In genomic region chr11:67613960-67614715, GRCh38 we compare ENCODE assay signal across 8 cellular contexts. TPM values are rescaled to one million over a fixed set of nuclear protein-coding genes. Genes with fewer than 3 reads are reported as not detected.
DNase-seq lines count a peak whose midpoint lies in the region; ATAC-seq and TF ChIP-seq lines count a peak whose summit lies in the region.

No MANE protein-coding gene starts in this region.

- DNase-seq in NCI-H2196 (lab: John Stamatoyannopoulos, UW; ENCODE audit: unreplicated experiment) (peak; percentile 23), NCI-H2196 treated with DMSO at 0.1 percent for 48 hours (lab: John Stamatoyannopoulos, UW; ENCODE audit: unreplicated experiment) (no peak), NCI-H2227 treated with DMSO at 0.1 percent for 48 hours (lab: John Stamatoyannopoulos, UW) (peak; percentile 5), endothelial cell (ENCODE audit: low spot score) (peak; percentile 77), natural killer cell (peak; percentile 88)
- DNase-seq in activated CD8-positive, alpha-beta T cell treated with anti-CD3 and anti-CD28 coated beads for 36 hours, result peak; percentile 93
- peak; percentile 85 for DNase-seq in stimulated activated naive CD8-positive, alpha-beta T cell treated with anti-CD3 and anti-CD28 coated beads, Interleukin-15, Interleukin-2, amounts not matched to agents 100 U/mL and 50 U/mL, for 24 hours

- ATAC-seq in HG02763 (IDR thresholded peaks at IDR 0.05; ENCODE audit: unreplicated experiment) (peak; percentile 65), natural killer cell (peak; percentile 86 to 94 (median 90))
- ATAC-seq in activated CD8-positive, alpha-beta T cell treated with anti-CD3 and anti-CD28 coated beads for 36 hours, result peak; percentile 82
- peak; percentile 88 for ATAC-seq in stimulated activated naive CD8-positive, alpha-beta T cell treated with anti-CD3 and anti-CD28 coated beads, Interleukin-15, Interleukin-2, amounts not matched to agents 100 U/mL and 50 U/mL, for 24 hours

- POLR2A ChIA-PET in activated CD8-positive, alpha-beta T cell treated with anti-CD3 and anti-CD28 coated beads for 36 hours (lab: Charles Lee), result interaction anchor here (0.7 to 4.3 kb wide), 8 partner anchors 9 to 146 kb away, joined by 3 to 48 read pairs (median 4); partner anchors contain the start of genes GSTP1 and NUDT8

- intact Hi-C loops in activated CD8-positive, alpha-beta T cell treated with anti-CD3 and anti-CD28 coated beads for 36 hours (cut with micrococcal nuclease), result no loop called here
- intact Hi-C loops in natural killer cell (cut with micrococcal nuclease), result loop anchor here (2.0 to 10.0 kb wide), 3 partner anchors 15 to 109 kb away; partner anchors contain the start of genes CDK2AP2, GSTP1, NUDT8 and PITPNM1

- no peaks in the 10 kb centered on the region for H3K27me3 Mint-ChIP-seq in activated CD8-positive, alpha-beta T cell treated with anti-CD3 and anti-CD28 coated beads for 36 hours
- H3K27me3 Mint-ChIP-seq in endothelial cell (ENCODE audit: unreplicated experiment) (peaks cover 12% of the 10 kb centered on the region), natural killer cell (ENCODE audit: low read depth in 2 of 2) (no peaks in the 10 kb centered on the region)

- H3K27ac Mint-ChIP-seq in activated CD8-positive, alpha-beta T cell treated with anti-CD3 and anti-CD28 coated beads for 36 hours, result peak overlapping the region; percentile 99
- H3K27ac Mint-ChIP-seq in endothelial cell (ENCODE audit: unreplicated experiment) (no peak overlapping the region), natural killer cell (peak overlapping the region; percentile 96 to 99)

- H3K36me3 Mint-ChIP-seq in activated CD8-positive, alpha-beta T cell treated with anti-CD3 and anti-CD28 coated beads for 36 hours (ENCODE audit: low read depth), result peaks cover 17% of the 10 kb centered on the region
- H3K36me3 Mint-ChIP-seq in endothelial cell (ENCODE audit: low read depth, unreplicated experiment) (peaks cover 8% of the 10 kb centered on the region), natural killer cell (no peaks in the 10 kb centered on the region)

- peak overlapping the region; percentile 77 for H3K4me3 Mint-ChIP-seq in activated CD8-positive, alpha-beta T cell treated with anti-CD3 and anti-CD28 coated beads for 36 hours
- H3K4me3 Mint-ChIP-seq in endothelial cell (ENCODE audit: unreplicated experiment) (no peak overlapping the region), natural killer cell (peak overlapping the region; percentile 82)

- CTCF ChIA-PET in activated CD8-positive, alpha-beta T cell treated with anti-CD3 and anti-CD28 coated beads for 36 hours (lab: Charles Lee), result interaction anchor here (0.5 to 6.2 kb wide), 15 partner anchors 9 to 267 kb away, joined by 3 to 89 read pairs (median 4); partner anchors contain the start of genes ACY3, CLCF1, GSTP1 and NUDT8

- peaks cover 26% of the 10 kb centered on the region for H3K4me1 Mint-ChIP-seq in activated CD8-positive, alpha-beta T cell treated with anti-CD3 and anti-CD28 coated beads for 36 hours (ENCODE audit: low read depth)
- no peaks in the 10 kb centered on the region for H3K4me1 Mint-ChIP-seq in endothelial cell (ENCODE audit: unreplicated experiment)
- peaks cover 15 to 46% of the 10 kb centered on the region in 2 donors for H3K4me1 Mint-ChIP-seq in natural killer cell

- peak; percentile 61 for TF ChIP-seq CTCF in activated CD8-positive, alpha-beta T cell treated with anti-CD3 and anti-CD28 coated beads for 36 hours (IDR thresholded peaks at IDR 0.05)
- TF ChIP-seq CTCF in endothelial cell (IDR thresholded peaks at IDR 0.05; ENCODE audit: unreplicated experiment), result peak; percentile 84
- TF ChIP-seq CTCF in natural killer cell (IDR thresholded peaks at IDR 0.05), result peak; percentile 54

- no peaks in the 10 kb centered on the region for H3K9me3 Mint-ChIP-seq in activated CD8-positive, alpha-beta T cell treated with anti-CD3 and anti-CD28 coated beads for 36 hours
- H3K9me3 Mint-ChIP-seq in endothelial cell (ENCODE audit: unreplicated experiment) (no peaks in the 10 kb centered on the region), natural killer cell (no peaks in the 10 kb centered on the region)

RNA-seq across cellular contexts. Expression of gene NDUFV1, which starts 7.4 kb away (rescaled TPM):
- total RNA-seq in activated CD8-positive, alpha-beta T cell treated with anti-CD3 and anti-CD28 coated beads for 36 hours, result 100 to 1,000 TPM; 315 to 317 TPM
- total RNA-seq in endothelial cell (ENCODE audit: unreplicated experiment), result 191 TPM
- 100 to 1,000 TPM; 346 to 393 (median 360) TPM for total RNA-seq in natural killer cell

RNA-seq across cellular contexts. Expression of gene NUDT8, which starts 15.6 kb away (rescaled TPM):
- total RNA-seq in activated CD8-positive, alpha-beta T cell treated with anti-CD3 and anti-CD28 coated beads for 36 hours, result 10 to 100 TPM; 35.5 to 39.5 TPM
- total RNA-seq in endothelial cell (ENCODE audit: unreplicated experiment) (6.8 TPM), natural killer cell (1 to 10 TPM; 1.7 to 5.2 (median 4.1) TPM)

RNA-seq across cellular contexts. Expression of gene TBX10, which starts 25.4 kb away (rescaled TPM):
- total RNA-seq in activated CD8-positive, alpha-beta T cell treated with anti-CD3 and anti-CD28 coated beads for 36 hours, result not detected
- total RNA-seq in endothelial cell (ENCODE audit: unreplicated experiment) (not detected), natural killer cell (not detected)

RNA-seq across cellular contexts. Expression of gene GSTP1, which starts 30.5 kb away (rescaled TPM):
- 100 to 1,000 TPM; 467 to 472 TPM for total RNA-seq in activated CD8-positive, alpha-beta T cell treated with anti-CD3 and anti-CD28 coated beads for 36 hours
- total RNA-seq in endothelial cell (ENCODE audit: unreplicated experiment), result 696 TPM
- total RNA-seq in natural killer cell, result 100 to 1,000 TPM; 172 to 218 (median 212) TPM

RNA-seq across cellular contexts. Expression of gene ACY3, which starts 36.4 kb away (rescaled TPM):
- total RNA-seq in activated CD8-positive, alpha-beta T cell treated with anti-CD3 and anti-CD28 coated beads for 36 hours, result under 1 TPM; 0.31 to 0.61 TPM
- total RNA-seq in endothelial cell (ENCODE audit: unreplicated experiment), result not detected
- total RNA-seq in natural killer cell, result 1 to 10 TPM in 1 of 3 donors, under 1 TPM in 1, not detected in 1; 0.96 to 1.1 TPM
